1 cellular context compared by ENCODE assay signal in the genomic region with DNA sequence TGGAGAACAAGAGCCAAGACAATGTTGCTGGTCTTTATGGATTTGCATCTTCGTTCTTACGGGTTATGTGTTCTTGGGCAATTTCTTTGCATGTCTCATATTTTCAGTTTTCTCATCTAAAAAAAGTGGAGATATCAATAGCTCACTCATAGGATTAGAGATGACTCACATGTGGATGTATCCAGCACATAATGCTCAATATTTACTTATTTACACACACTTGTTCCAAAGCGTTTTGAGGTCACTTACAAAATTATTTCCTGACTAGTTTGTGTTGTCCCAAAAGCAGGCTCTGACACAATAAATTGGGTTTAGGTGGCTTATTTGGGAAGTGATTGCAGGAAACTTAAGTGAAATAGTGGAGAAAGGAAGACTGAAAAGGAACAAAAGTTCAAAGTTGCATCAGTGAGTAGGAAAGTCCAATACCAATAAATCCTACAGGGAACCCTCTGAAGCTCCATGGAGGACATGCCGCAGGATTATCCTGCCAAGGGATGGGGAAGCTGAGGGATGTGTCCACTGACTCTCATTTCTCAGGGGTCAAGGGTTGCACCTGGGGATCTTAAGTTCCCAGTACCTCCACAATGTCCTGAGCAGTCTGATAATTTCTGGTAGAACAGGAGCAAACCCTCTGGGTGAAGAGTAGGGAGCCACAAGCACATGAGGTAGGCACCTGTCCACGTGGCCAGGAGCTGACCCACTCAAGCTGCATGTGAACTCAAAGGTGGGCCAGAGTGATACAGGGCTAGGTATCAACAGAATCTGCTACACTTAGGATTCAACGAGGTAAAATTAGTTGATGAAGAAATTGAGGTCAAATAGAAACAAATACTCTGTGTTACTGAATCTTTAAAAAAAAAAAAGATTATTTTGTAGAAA.
A peak's percentile ranks its signal among the peaks of the same experiment; 100 is the strongest.
TF ChIP-seq lines count a peak whose summit lies in the region.

No MANE protein-coding gene starts in this region.

TF ChIP-seq in HepG2, 621 proteins besides CTCF, POLR2A, EP300 and RAD21:
- TF ChIP-seq FOSL2 (CRISPR knock-in tag; IDR thresholded peaks at IDR 0.05), result peak; percentile 26; the same call in 1 of the 2 replicates
- TF ChIP-seq, protein P1, sequence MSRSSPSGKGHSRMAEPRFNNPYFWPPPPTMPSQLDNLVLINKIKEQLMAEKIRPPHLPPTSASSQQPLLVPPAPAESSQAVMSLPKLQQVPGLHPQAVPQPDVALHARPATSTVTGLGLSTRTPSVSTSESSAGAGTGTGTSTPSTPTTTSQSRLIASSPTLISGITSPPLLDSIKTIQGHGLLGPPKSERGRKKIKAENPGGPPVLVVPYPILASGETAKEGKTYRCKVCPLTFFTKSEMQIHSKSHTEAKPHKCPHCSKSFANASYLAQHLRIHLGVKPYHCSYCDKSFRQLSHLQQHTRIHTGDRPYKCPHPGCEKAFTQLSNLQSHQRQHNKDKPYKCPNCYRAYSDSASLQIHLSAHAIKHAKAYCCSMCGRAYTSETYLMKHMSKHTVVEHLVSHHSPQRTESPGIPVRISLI (CRISPR knock-in tag; IDR thresholded peaks at IDR 0.05; ENCODE audit: borderline replicate concordance), result no peak
- TF ChIP-seq TCF7 (IDR thresholded peaks at IDR 0.05; ENCODE audit: low read depth), result no peak
- no peak for TF ChIP-seq ZNF430 (CRISPR knock-in tag; IDR thresholded peaks at IDR 0.05)
- no peak for TF ChIP-seq GATAD1 (CRISPR knock-in tag; IDR thresholded peaks at IDR 0.05)
- TF ChIP-seq PHF20 (CRISPR knock-in tag; IDR thresholded peaks at IDR 0.05), result no peak
- no peak for TF ChIP-seq ZNF34 (CRISPR knock-in tag; IDR thresholded peaks at IDR 0.05; ENCODE audit: borderline replicate concordance)
- TF ChIP-seq, protein P2, sequence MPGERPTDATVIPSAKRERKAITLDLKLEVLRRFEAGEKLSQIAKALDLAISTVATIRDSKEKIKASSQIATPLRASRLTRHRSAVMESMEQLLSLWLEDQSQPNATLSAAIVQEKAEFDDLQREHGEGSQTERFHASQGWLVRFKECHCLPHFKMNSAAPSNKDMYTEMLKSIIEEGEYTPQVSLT (CRISPR knock-in tag; IDR thresholded peaks at IDR 0.05; ENCODE audit: borderline replicate concordance, low read depth), result no peak
- TF ChIP-seq ZNF782 (CRISPR knock-in tag; IDR thresholded peaks at IDR 0.05; ENCODE audit: borderline replicate concordance), result no peak
- TF ChIP-seq ZNF10 (CRISPR knock-in tag; IDR thresholded peaks at IDR 0.05; ENCODE audit: borderline replicate concordance, low read depth), result no peak
- TF ChIP-seq NFRKB (IDR thresholded peaks at IDR 0.05), result no peak
- no peak for TF ChIP-seq HDAC1 (CRISPR knock-in tag; IDR thresholded peaks at IDR 0.05)
- TF ChIP-seq, protein P3, sequence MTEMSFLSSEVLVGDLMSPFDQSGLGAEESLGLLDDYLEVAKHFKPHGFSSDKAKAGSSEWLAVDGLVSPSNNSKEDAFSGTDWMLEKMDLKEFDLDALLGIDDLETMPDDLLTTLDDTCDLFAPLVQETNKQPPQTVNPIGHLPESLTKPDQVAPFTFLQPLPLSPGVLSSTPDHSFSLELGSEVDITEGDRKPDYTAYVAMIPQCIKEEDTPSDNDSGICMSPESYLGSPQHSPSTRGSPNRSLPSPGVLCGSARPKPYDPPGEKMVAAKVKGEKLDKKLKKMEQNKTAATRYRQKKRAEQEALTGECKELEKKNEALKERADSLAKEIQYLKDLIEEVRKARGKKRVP (CRISPR knock-in tag; IDR thresholded peaks at IDR 0.05), result peak in 1 of 2 experiments; percentile 52; a peak in 2 of 4 replicates
- TF ChIP-seq, protein P4, sequence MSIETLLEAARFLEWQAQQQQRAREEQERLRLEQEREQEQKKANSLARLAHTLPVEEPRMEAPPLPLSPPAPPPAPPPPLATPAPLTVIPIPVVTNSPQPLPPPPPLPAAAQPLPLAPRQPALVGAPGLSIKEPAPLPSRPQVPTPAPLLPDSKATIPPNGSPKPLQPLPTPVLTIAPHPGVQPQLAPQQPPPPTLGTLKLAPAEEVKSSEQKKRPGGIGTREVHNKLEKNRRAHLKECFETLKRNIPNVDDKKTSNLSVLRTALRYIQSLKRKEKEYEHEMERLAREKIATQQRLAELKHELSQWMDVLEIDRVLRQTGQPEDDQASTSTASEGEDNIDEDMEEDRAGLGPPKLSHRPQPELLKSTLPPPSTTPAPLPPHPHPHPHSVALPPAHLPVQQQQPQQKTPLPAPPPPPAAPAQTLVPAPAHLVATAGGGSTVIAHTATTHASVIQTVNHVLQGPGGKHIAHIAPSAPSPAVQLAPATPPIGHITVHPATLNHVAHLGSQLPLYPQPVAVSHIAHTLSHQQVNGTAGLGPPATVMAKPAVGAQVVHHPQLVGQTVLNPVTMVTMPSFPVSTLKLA (IDR thresholded peaks at IDR 0.05), result peak; percentile 90
- TF ChIP-seq, protein P5, sequence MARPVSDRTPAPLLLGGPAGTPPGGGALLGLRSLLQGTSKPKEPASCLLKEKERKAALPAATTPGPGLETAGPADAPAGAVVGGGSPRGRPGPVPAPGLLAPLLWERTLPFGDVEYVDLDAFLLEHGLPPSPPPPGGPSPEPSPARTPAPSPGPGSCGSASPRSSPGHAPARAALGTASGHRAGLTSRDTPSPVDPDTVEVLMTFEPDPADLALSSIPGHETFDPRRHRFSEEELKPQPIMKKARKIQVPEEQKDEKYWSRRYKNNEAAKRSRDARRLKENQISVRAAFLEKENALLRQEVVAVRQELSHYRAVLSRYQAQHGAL (CRISPR knock-in tag; IDR thresholded peaks at IDR 0.05; ENCODE audit: not compliant biosample characterization), result no peak
- no peak for TF ChIP-seq SCMH1 (CRISPR knock-in tag; IDR thresholded peaks at IDR 0.05; ENCODE audit: borderline replicate concordance)
- no peak for TF ChIP-seq CAMTA2 (CRISPR knock-in tag; IDR thresholded peaks at IDR 0.05; ENCODE audit: borderline replicate concordance)
- no peak for TF ChIP-seq MEF2D (CRISPR knock-in tag; IDR thresholded peaks at IDR 0.05)
- no peak for TF ChIP-seq MIER2 (CRISPR knock-in tag; IDR thresholded peaks at IDR 0.05)
- TF ChIP-seq MXD4 (CRISPR knock-in tag; IDR thresholded peaks at IDR 0.05), result no peak
- no peak for TF ChIP-seq ZNF296 (CRISPR knock-in tag; conservative IDR thresholded peaks at IDR 0.05)
- TF ChIP-seq, protein P6, sequence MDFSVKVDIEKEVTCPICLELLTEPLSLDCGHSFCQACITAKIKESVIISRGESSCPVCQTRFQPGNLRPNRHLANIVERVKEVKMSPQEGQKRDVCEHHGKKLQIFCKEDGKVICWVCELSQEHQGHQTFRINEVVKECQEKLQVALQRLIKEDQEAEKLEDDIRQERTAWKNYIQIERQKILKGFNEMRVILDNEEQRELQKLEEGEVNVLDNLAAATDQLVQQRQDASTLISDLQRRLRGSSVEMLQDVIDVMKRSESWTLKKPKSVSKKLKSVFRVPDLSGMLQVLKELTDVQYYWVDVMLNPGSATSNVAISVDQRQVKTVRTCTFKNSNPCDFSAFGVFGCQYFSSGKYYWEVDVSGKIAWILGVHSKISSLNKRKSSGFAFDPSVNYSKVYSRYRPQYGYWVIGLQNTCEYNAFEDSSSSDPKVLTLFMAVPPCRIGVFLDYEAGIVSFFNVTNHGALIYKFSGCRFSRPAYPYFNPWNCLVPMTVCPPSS (IDR thresholded peaks at IDR 0.05), result no peak
- no peak for TF ChIP-seq ZNF282 (IDR thresholded peaks at IDR 0.05; ENCODE audit: partially characterized antibody)
TF ChIP-seq in HepG2: peak in this region for 3.
